24 cellular contexts compared by ENCODE assay signal in genomic region chr18:14974576-14974975, GRCh38.
DNase-seq lines count a peak whose midpoint lies in the region; ATAC-seq lines count a peak whose summit lies in the region.
"Had no signal": no experiment of that assay in that cellular context is flagged by ENCODE, and none has a peak within 500 bp of the region (broad histone marks: within the 10 kb centered on the region; RNA-seq: fewer than 3 reads in every experiment).

No MANE protein-coding gene starts in this region.

- H3K4me2 ChIP-seq in GM23248 (ENCODE audit: unreplicated experiment) (no peak overlapping the region), trophoblast cell (ENCODE audit: low read length) (no peak overlapping the region)

- H3K9me2 ChIP-seq in GM23248 (ENCODE audit: insufficient read depth) = no peaks in the 10 kb centered on the region

- DNase-seq in GM23248 = peak; percentile 7
- peak; percentile 73 for DNase-seq in NCI-H226
- DNase-seq in epithelial cell of prostate (ENCODE audit: low read depth, low spot score) = peak; percentile 34
- DNase-seq in trophoblast cell = no peak
- DNase-seq in COR-L47 (lab: John Stamatoyannopoulos, UW) = no peak
- DNase-seq in amniotic stem cell (lab: John Stamatoyannopoulos, UW) = no peak
- DNase-seq in islet precursor cell = no peak
- DNase-seq: activated CD4-positive, alpha-beta T cell treated with anti-CD3 and anti-CD28 coated beads for 36 hours; activated naive CD4-positive, alpha-beta T cell treated with anti-CD3 and anti-CD28 coated beads, Interleukin-2, amount 10 ng/mL, durations not matched to agents 7 days and 5 days; anterior cingulate cortex; central memory CD4-positive, alpha-beta T cell; DMS79 treated with DMSO at 0.1 percent for 48 hours; foreskin keratinocyte; lower lobe of right lung; NCI-H1105 treated with DMSO at 0.1 percent for 48 hours; NCI-H2081; NK-92 treated with Interleukin-12 subunit alpha and Interleukin-12 subunit beta, amount 100 ng/mL, for 24 hours; Peyer's patch; stimulated activated CD4-positive, alpha-beta T cell treated with anti-CD3 and anti-CD28 coated beads, Interleukin-2, amount 100 ng/mL, for 48 hours; stimulated activated naive CD4-positive, alpha-beta T cell had no signal

- no peaks in the 10 kb centered on the region for H4K20me1 ChIP-seq in GM23248 (ENCODE audit: insufficient read depth)

- no peak overlapping the region for H2BK12ac ChIP-seq in trophoblast cell (ENCODE audit: low read length)

- no peak overlapping the region for H3K9ac ChIP-seq in GM23248
- H3K9ac ChIP-seq in trophoblast cell (ENCODE audit: low read length) = no peak overlapping the region

- WGBS in GM23248 (ENCODE audit: low coverage in 1 of 2, low lambda C conversion rate in 2 of 2, missing lambda C conversion rate in 2 of 2), 2 experiments = 2 to 3% methylated on average over 3 of the region's 3 CpGs
- no CpG with 5 or more reads among the region's 3 CpGs for WGBS in trophoblast cell (ENCODE audit: extremely low coverage, insufficient coverage, insufficient read length)

- no peak overlapping the region for H2BK120ac ChIP-seq in trophoblast cell (ENCODE audit: insufficient read depth, low read length, poor library complexity)

- H3K23ac ChIP-seq in trophoblast cell (ENCODE audit: low read length) = no peak overlapping the region

- no peaks in the 10 kb centered on the region for H3K79me1 ChIP-seq in trophoblast cell (ENCODE audit: low read length)

- H3K36me3 ChIP-seq in GM23248 (ENCODE audit: low read depth) = no peaks in the 10 kb centered on the region
- H3K36me3 ChIP-seq in trophoblast cell (ENCODE audit: control insufficient read depth in 1 of 2, insufficient read depth in 2 of 2, low read length in 2 of 2) = no peaks in the 10 kb centered on the region
- H3K36me3 ChIP-seq: lower lobe of right lung, Peyer's patch, thoracic aorta had no signal

- H4K91ac ChIP-seq in trophoblast cell (ENCODE audit: low read depth, low read length) = no peak overlapping the region

- H3K4me1 ChIP-seq in GM23248 (ENCODE audit: insufficient read depth) (no peaks in the 10 kb centered on the region; the same call in 1 of the 2 replicates), trophoblast cell (ENCODE audit: control insufficient read depth in 1 of 2, insufficient read depth in 2 of 2, low read length in 2 of 2) (no peaks in the 10 kb centered on the region)
- H3K4me1 ChIP-seq: foreskin keratinocyte, lower lobe of right lung, Peyer's patch had no signal

- H3F3A ChIP-seq in GM23248 (ENCODE audit: insufficient read depth) = no peaks in the 10 kb centered on the region

- in situ Hi-C loops in GM23248 (cut with MboI) = no loop called here

- no peak overlapping the region for H4K8ac ChIP-seq in trophoblast cell (ENCODE audit: low read depth, low read length)

- H2AFZ ChIP-seq in GM23248 (no peak overlapping the region), trophoblast cell (ENCODE audit: insufficient read depth, low read length, poor library complexity) (no peak overlapping the region)

- H3K18ac ChIP-seq in trophoblast cell (ENCODE audit: low read length) = no peak overlapping the region

- H3K14ac ChIP-seq in trophoblast cell (ENCODE audit: low read length) = no peak overlapping the region

- no peak overlapping the region for H2BK5ac ChIP-seq in trophoblast cell (ENCODE audit: low read depth, low read length, poor library complexity)

- H3K4me3 ChIP-seq in GM23248 (no peak overlapping the region), trophoblast cell (ENCODE audit: low read depth, low read length) (peak overlapping the region; percentile 44)
- H3K4me3 ChIP-seq: GM12878, lower lobe of right lung, Peyer's patch, thoracic aorta had no signal

- no peaks in the 10 kb centered on the region for H3K79me2 ChIP-seq in GM23248 (ENCODE audit: insufficient read depth)
- H3K79me2 ChIP-seq in trophoblast cell (ENCODE audit: control insufficient read depth, insufficient read depth, low read length, poor library complexity) = no peaks in the 10 kb centered on the region

- no peak overlapping the region for H3K4ac ChIP-seq in trophoblast cell (ENCODE audit: low read depth, low read length)

- H3K9me3 ChIP-seq in GM23248 (ENCODE audit: low read depth) = no peaks in the 10 kb centered on the region
- H3K9me3 ChIP-seq in trophoblast cell (ENCODE audit: insufficient read depth, low read depth, low read length) = peaks cover 38% of the 10 kb centered on the region
- H3K9me3 ChIP-seq: lower lobe of right lung, Peyer's patch, thoracic aorta had no signal

- no peak overlapping the region for H4K12ac ChIP-seq in trophoblast cell (ENCODE audit: low read depth, low read length)

- H3K27ac ChIP-seq in GM23248 = no peak overlapping the region
- H3K27ac ChIP-seq in epithelial cell of prostate = peak overlapping the region; percentile 82
- H3K27ac ChIP-seq in trophoblast cell (ENCODE audit: low read depth, low read length) = no peak overlapping the region
- H3K27ac ChIP-seq: foreskin keratinocyte, lower lobe of right lung, Peyer's patch, thoracic aorta had no signal

- ATAC-seq in GM18517 (IDR thresholded peaks at IDR 0.05; ENCODE audit: unreplicated experiment) = no peak
- ATAC-seq: activated CD4-positive, alpha-beta T cell treated with anti-CD3 and anti-CD28 coated beads for 36 hours; foreskin keratinocyte; GM12878; HepG2 had no signal

- H3K27me3 ChIP-seq in GM23248 (replicated peaks; ENCODE audit: insufficient read depth) (no peaks in the 10 kb centered on the region), trophoblast cell (ENCODE audit: insufficient read depth, low read length) (no peaks in the 10 kb centered on the region)
- H3K27me3 ChIP-seq: foreskin keratinocyte, Peyer's patch had no signal

- no peak overlapping the region for H2AK5ac ChIP-seq in trophoblast cell (ENCODE audit: low read length)

Comparison
In these comparisons a context has a peak if more than half of its experiments do, and no peak if none do; other contexts are left out.
1. DNase-seq: peak in GM23248 (single experiment), NCI-H226 (single experiment) and epithelial cell of prostate (single experiment); none in trophoblast cell (0 of 2), COR-L47 (single experiment), amniotic stem cell (single experiment) and islet precursor cell (single experiment).